7 cellular contexts compared by ENCODE assay signal in genomic region chr3:173556546-173556945, GRCh38.
"Had no signal": no experiment of that assay in that cellular context is flagged by ENCODE, and none has a peak within 500 bp of the region (broad histone marks: within the 10 kb centered on the region; RNA-seq: fewer than 3 reads in every experiment).

No MANE protein-coding gene starts in this region.

- H3K9me3 Mint-ChIP-seq: HFFc6 had no signal

- H3K27ac Mint-ChIP-seq: HFFc6 had no signal

- H2AFZ ChIP-seq: GM23248 had no signal

- H3K9me3 ChIP-seq: HAP-1 had no signal

- DNase-seq: GM23248, GOT3, H7, HFFc6, IMR-90 had no signal

- H3K4me3 Mint-ChIP-seq: HFFc6 had no signal

- H3K4me3 ChIP-seq: GM23248, HAP-1, K562 had no signal

- H3K36me3 ChIP-seq: HAP-1 had no signal

- H3K27ac ChIP-seq: GM23248 had no signal

- H3K9ac ChIP-seq: GM23248 had no signal
